Comparison of ENCODE assay signal across 8 cellular contexts in the genomic region with DNA sequence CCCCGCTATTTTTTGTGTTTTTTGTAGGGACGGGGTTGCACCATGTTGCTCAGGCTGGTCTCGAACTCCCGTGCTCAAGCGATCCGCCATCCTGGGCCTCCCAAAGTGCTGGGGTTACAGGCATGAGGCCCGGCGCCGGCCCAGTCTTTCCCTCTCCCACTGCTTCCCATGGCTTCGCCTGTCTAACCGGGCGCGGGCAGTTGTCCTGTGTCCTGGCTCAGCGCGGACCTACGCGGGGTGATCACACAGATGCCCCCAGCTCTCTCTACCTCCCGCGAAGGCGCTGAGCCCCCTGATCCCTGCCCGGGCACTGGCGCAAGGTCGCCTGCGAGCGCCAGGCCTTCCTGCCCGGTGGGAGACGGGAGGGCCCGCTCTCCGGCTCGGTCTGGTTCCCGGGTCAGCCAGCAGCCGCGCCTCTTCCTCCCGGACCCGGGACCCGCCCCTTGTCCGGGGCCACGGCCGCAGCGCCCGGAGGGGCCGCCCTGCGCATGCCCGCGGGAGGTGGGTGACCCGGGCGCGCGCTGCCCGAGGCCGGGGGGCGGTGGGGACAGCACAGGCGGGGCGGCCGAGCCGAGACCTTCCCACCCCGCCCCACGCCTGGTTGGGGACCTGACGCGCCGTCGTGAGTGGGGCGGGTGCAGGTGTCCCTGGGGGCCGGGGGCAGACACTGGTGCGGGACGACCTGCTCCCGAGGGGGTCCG. TPM values are rescaled to one million over a fixed set of nuclear protein-coding genes. Genes with fewer than 3 reads are reported as not detected.
DNase-seq lines count a peak whose midpoint lies in the region; ATAC-seq and TF ChIP-seq lines count a peak whose summit lies in the region.
"Not testable (repeated sequence)": the region's sequence is repeated elsewhere in the genome, so short reads cannot be mapped to it uniquely, and the experiment has no call there.

No MANE protein-coding gene starts in this region.

- H3K9me3 Mint-ChIP-seq in GM23338; natural killer cell treated with Interleukin-12 subunit alpha and Interleukin-12 subunit beta and Interleukin-15 and Interleukin-18, amount 100 ng/mL, for 72 hours; stimulated activated naive B cell treated with anti-CD40 and anti-IgM and Interleukin-4, amounts not matched to agents 10 μg/mL and 1 μg/mL and 100 μg/mL, for 72 hours: not testable (repeated sequence)

- TF ChIP-seq CTCF in AG10803 (conservative IDR thresholded peaks at IDR 0.05; ENCODE audit: low read length); GM23338 (conservative IDR thresholded peaks at IDR 0.05; ENCODE audit: low read depth in 2 of 2); Panc1 (IDR thresholded peaks at IDR 0.05); fibroblast of pulmonary artery (IDR thresholded peaks at IDR 0.05; ENCODE audit: low read length, missing control alignments): not testable (repeated sequence)

- BruUV-seq in Panc1 (replicated peaks; lab: Mats Ljungman, UMichigan) = not testable (repeated sequence)

- H3K27me3 Mint-ChIP-seq in GM23338 (ENCODE audit: insufficient read depth, low read depth, poor library complexity); natural killer cell treated with Interleukin-12 subunit alpha and Interleukin-12 subunit beta and Interleukin-15 and Interleukin-18, amount 100 ng/mL, for 72 hours; stimulated activated naive B cell treated with anti-CD40 and anti-IgM and Interleukin-4, amounts not matched to agents 10 μg/mL and 1 μg/mL and 100 μg/mL, for 72 hours: not testable (repeated sequence)

- H3K4me2 ChIP-seq in GM23338 = peak overlapping the region; percentile 57; the same call in 1 of the 2 replicates

- not testable (repeated sequence) for H3K27ac ChIP-seq in GM23338 (ENCODE audit: low read depth); Panc1 (ENCODE audit: low read length)

- not testable (repeated sequence) for H3K27ac Mint-ChIP-seq in GM23338; natural killer cell treated with Interleukin-12 subunit alpha and Interleukin-12 subunit beta and Interleukin-15 and Interleukin-18, amount 100 ng/mL, for 72 hours; stimulated activated naive B cell treated with anti-CD40 and anti-IgM and Interleukin-4, amounts not matched to agents 10 μg/mL and 1 μg/mL and 100 μg/mL, for 72 hours

- not testable (repeated sequence) for H2AFZ ChIP-seq in GM23338

- peak overlapping the region; percentile 62; the same call in 2 of the 3 replicates for H3K4me3 Mint-ChIP-seq in GM23338
- not testable (repeated sequence) for H3K4me3 Mint-ChIP-seq in natural killer cell treated with Interleukin-12 subunit alpha and Interleukin-12 subunit beta and Interleukin-15 and Interleukin-18, amount 100 ng/mL, for 72 hours
- peak overlapping the region in 1 of 2 donors; percentile 10 for H3K4me3 Mint-ChIP-seq in stimulated activated naive B cell treated with anti-CD40 and anti-IgM and Interleukin-4, amounts not matched to agents 10 μg/mL and 1 μg/mL and 100 μg/mL, for 72 hours

- not testable (repeated sequence) for H3K9me2 ChIP-seq in GM23338 (ENCODE audit: insufficient read depth)

- CTCF ChIA-PET in Panc1 (lab: Charles Lee) = not testable (repeated sequence)

- not testable (repeated sequence) for H3K4me1 ChIP-seq in GM23338 (ENCODE audit: insufficient read depth); Panc1 (ENCODE audit: control insufficient read depth, insufficient read depth, low read length)

- H3K4me3 ChIP-seq in AG10803 (ENCODE audit: low read length) = peak overlapping the region; percentile 41
- H3K4me3 ChIP-seq in GM23338 = peak overlapping the region; percentile 50
- H3K4me3 ChIP-seq in Panc1 (ENCODE audit: low read depth in 2 of 2, low read length in 2 of 2) = peak overlapping the region; percentile 27 to 42
- H3K4me3 ChIP-seq in fibroblast of pulmonary artery (replicated peaks; ENCODE audit: low read depth, low read length) = peak overlapping the region; percentile 31

- POLR2A ChIA-PET in Panc1 (lab: Charles Lee) = not testable (repeated sequence)

- H3K27me3 ChIP-seq in GM23338 (ENCODE audit: insufficient read depth); Panc1 (ENCODE audit: control insufficient read depth, insufficient read depth, low read length): not testable (repeated sequence)

- not testable (repeated sequence) for H4K20me1 ChIP-seq in GM23338 (replicated peaks; ENCODE audit: insufficient read depth)

- not testable (repeated sequence) for H3K36me3 ChIP-seq in GM23338 (ENCODE audit: insufficient read depth); Panc1 (ENCODE audit: control insufficient read depth, insufficient read depth, low read length)

- not testable (repeated sequence) for H3K9me3 ChIP-seq in Panc1 (ENCODE audit: control insufficient read depth, insufficient read depth, low read depth, low read length)

- in situ Hi-C loops in Panc1 (cut with HindIII; ENCODE audit: low pct_unique_long_range_greater_than_20kb, low sequenced_read_pairs) = not testable (repeated sequence)

- H3K36me3 Mint-ChIP-seq in GM23338 (ENCODE audit: low read depth); natural killer cell treated with Interleukin-12 subunit alpha and Interleukin-12 subunit beta and Interleukin-15 and Interleukin-18, amount 100 ng/mL, for 72 hours; stimulated activated naive B cell treated with anti-CD40 and anti-IgM and Interleukin-4, amounts not matched to agents 10 μg/mL and 1 μg/mL and 100 μg/mL, for 72 hours: not testable (repeated sequence)

- ATAC-seq in GM23338 (peak; percentile 89), Panc1 (peak; percentile 92)
- peak; percentile 69 to 79 for ATAC-seq in natural killer cell treated with Interleukin-12 subunit alpha and Interleukin-12 subunit beta and Interleukin-15 and Interleukin-18, amount 100 ng/mL, for 72 hours
- peak; percentile 57 to 64 for ATAC-seq in stimulated activated naive B cell treated with anti-CD40 and anti-IgM and Interleukin-4, amounts not matched to agents 10 μg/mL and 1 μg/mL and 100 μg/mL, for 72 hours (replicated peaks)

- not testable (repeated sequence) for H3K4me1 Mint-ChIP-seq in GM23338; natural killer cell treated with Interleukin-12 subunit alpha and Interleukin-12 subunit beta and Interleukin-15 and Interleukin-18, amount 100 ng/mL, for 72 hours (ENCODE audit: low read depth in 2 of 2); stimulated activated naive B cell treated with anti-CD40 and anti-IgM and Interleukin-4, amounts not matched to agents 10 μg/mL and 1 μg/mL and 100 μg/mL, for 72 hours

- DNase-seq in AG10803 (ENCODE audit: low read depth) (peak; percentile 29), GM23338 (ENCODE audit: low spot score) (peak; percentile 57), astrocyte of the hippocampus (ENCODE audit: low read depth, low spot score) (peak; percentile 31), fibroblast of pulmonary artery (ENCODE audit: low read depth) (peak; percentile 31), iPS-NIHi7 (ENCODE audit: extremely low spot score) (peak; percentile 73)
- DNase-seq in Panc1 (ENCODE audit: low read depth, low spot score); natural killer cell treated with Interleukin-12 subunit alpha and Interleukin-12 subunit beta and Interleukin-15 and Interleukin-18, amount 100 ng/mL, for 72 hours (ENCODE audit: low spot score); stimulated activated naive B cell treated with anti-CD40 and anti-IgM and Interleukin-4, amounts not matched to agents 10 μg/mL and 1 μg/mL and 100 μg/mL, for 72 hours: not testable (repeated sequence)

- not testable (repeated sequence) for H3K79me2 ChIP-seq in GM23338 (replicated peaks; ENCODE audit: insufficient read depth)

- not testable (repeated sequence) for H3F3A ChIP-seq in GM23338 (replicated peaks; ENCODE audit: low read depth)

- intact Hi-C loops in Panc1 (cut with micrococcal nuclease; ENCODE audit: unreplicated experiment) = not testable (repeated sequence)

TF ChIP-seq in GM23338, 12 proteins besides CTCF, POLR2A, EP300 and RAD21:
- TF ChIP-seq POLR2AphosphoS5 (IDR thresholded peaks at IDR 0.05; ENCODE audit: low read depth) = 0 out of 2 replicates have a peak, but pooled peaks have one; percentile 20
TF ChIP-seq in GM23338: peak in this region for 1; not testable (repeated sequence) for 11.

RNA-seq across cellular contexts. Expression of gene CLEC18A, which starts 14.0 kb away (rescaled TPM):
- 0.16 and 0.90 TPM in 2 replicates for total RNA-seq in GM23338 (2014; rRNA removed; shearing (Covaris generic))
- polyA plus RNA-seq in GM23338 (2016; fragmentation: Nextera tagmentation; extraction: Ambion mirVana) = 0.13 and 0.23 TPM in 2 replicates
- 0.46 TPM for total RNA-seq in Panc1 (2021; ENCODE audit: unreplicated experiment)
- 0.79 TPM for polyA plus RNA-seq in Panc1 (2012; ENCODE audit: insufficient read length)
- 1 to 10 TPM; 2.2 to 5.1 TPM for total RNA-seq in natural killer cell treated with Interleukin-12 subunit alpha and Interleukin-12 subunit beta and Interleukin-15 and Interleukin-18, amount 100 ng/mL, for 72 hours
